ENCODE assay signal across 8 cellular contexts in the genomic region with DNA sequence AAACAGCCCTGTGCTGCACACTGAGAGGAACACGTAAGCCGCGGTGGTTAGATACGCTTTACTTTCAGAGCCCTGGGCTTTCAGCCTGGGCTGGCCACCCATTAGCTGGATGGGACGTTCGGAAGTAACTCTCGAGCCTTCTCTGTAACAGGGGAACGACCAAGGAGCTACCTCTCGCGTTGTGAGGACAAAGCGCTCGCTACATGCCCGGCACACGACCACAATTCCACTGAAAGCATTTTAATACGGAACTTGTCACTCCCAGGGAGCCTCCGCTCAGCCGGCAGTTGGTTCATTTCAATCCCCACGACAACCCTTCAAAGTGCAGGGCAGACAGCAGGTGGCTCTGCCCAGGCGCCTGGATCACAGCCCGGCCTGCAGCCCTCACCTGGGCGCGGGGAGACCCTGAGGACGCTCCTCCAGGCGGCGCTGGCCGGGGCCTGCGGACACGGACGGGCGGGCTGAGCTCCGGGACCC. TPM values are rescaled to one million over a fixed set of nuclear protein-coding genes. Genes with fewer than 3 reads are reported as not detected.
A peak's percentile ranks its signal among the peaks of the same experiment; 100 is the strongest.
DNase-seq lines count a peak whose midpoint lies in the region; ATAC-seq and TF ChIP-seq lines count a peak whose summit lies in the region.

No MANE protein-coding gene starts in this region.

- peaks cover 24% of the 10 kb centered on the region for H3K4me1 Mint-ChIP-seq in glutamatergic neuron (ENCODE audit: low read depth, unreplicated experiment)

- peaks cover 2% of the 10 kb centered on the region for H3K9me3 Mint-ChIP-seq in glutamatergic neuron (ENCODE audit: unreplicated experiment)

- H3K9me3 ChIP-seq in WERI-Rb-1 (ENCODE audit: severe bottlenecking) (no peaks in the 10 kb centered on the region), sigmoid colon (no peaks in the 10 kb centered on the region)

- peak overlapping the region; percentile 85 for H3K4me3 Mint-ChIP-seq in glutamatergic neuron (ENCODE audit: unreplicated experiment)

- peak; percentile 28 for ATAC-seq in HG03066 (IDR thresholded peaks at IDR 0.05; ENCODE audit: low read depth, unreplicated experiment)

- 0% methylated on average over 31 of the region's 31 CpGs for WGBS in sigmoid colon, 2 donors

- TF ChIP-seq CTCF in WERI-Rb-1 (IDR thresholded peaks at IDR 0.05; ENCODE audit: low read depth, low read length) (no peak), glutamatergic neuron (IDR thresholded peaks at IDR 0.05; ENCODE audit: partially characterized antibody, unreplicated experiment) (no peak), sigmoid colon (IDR thresholded peaks at IDR 0.05) (no peak)

- H3K36me3 Mint-ChIP-seq in glutamatergic neuron (ENCODE audit: unreplicated experiment): peaks cover 3% of the 10 kb centered on the region

- peaks cover 52% of the 10 kb centered on the region for H3K36me3 ChIP-seq in WERI-Rb-1
- peaks cover 2 to 45% (median 26%) of the 10 kb centered on the region in 4 donors for H3K36me3 ChIP-seq in sigmoid colon

- no peak for TF ChIP-seq EP300 in sigmoid colon (IDR thresholded peaks at IDR 0.05)

- no peaks in the 10 kb centered on the region for H3K27me3 ChIP-seq in WERI-Rb-1 (ENCODE audit: insufficient read depth, low read depth, severe bottlenecking)
- no peaks in the 10 kb centered on the region for H3K27me3 ChIP-seq in sigmoid colon

- intact Hi-C loops in sigmoid colon (cut with DNase I): loop anchor here (1.0 kb wide), 1 partner anchor 20 kb away; a partner anchor contains a TSS

- peaks cover 4% of the 10 kb centered on the region for H3K27me3 Mint-ChIP-seq in glutamatergic neuron (ENCODE audit: unreplicated experiment)

- peak overlapping the region; percentile 91 for H3K27ac Mint-ChIP-seq in glutamatergic neuron (ENCODE audit: unreplicated experiment)

- H3K4me3 ChIP-seq in WERI-Rb-1 (ENCODE audit: low read depth, low read length): peak overlapping the region; percentile 59
- H3K4me3 ChIP-seq in sigmoid colon: peak overlapping the region; percentile 62 to 86 (median 75)

- DNase-seq in NCI-H345 (lab: John Stamatoyannopoulos, UW): peak; percentile 62
- DNase-seq in NCI-H345 treated with DMSO at 0.1 percent for 48 hours (lab: John Stamatoyannopoulos, UW; ENCODE audit: unreplicated experiment): no peak
- DNase-seq in WERI-Rb-1: no peak
- DNase-seq in glutamatergic neuron: no peak
- DNase-seq in sigmoid colon: no peak
- no peak for DNase-seq in NCI-H526 (lab: John Stamatoyannopoulos, UW)
- no peak for DNase-seq in NCI-H1105 treated with DMSO at 0.1 percent for 48 hours (lab: John Stamatoyannopoulos, UW)

- H3K27ac ChIP-seq in WERI-Rb-1: peak overlapping the region; percentile 59
- H3K27ac ChIP-seq in sigmoid colon: peak overlapping the region; percentile 69 to 87 (median 78)

- H3K4me1 ChIP-seq in sigmoid colon: peaks cover 0 to 31% (median 27%) of the 10 kb centered on the region in 4 donors

- TF ChIP-seq POLR2A in sigmoid colon (IDR thresholded peaks at IDR 0.05): no peak

RNA-seq across cellular contexts. Expression of a gene that starts 0.4 kb away (rescaled TPM):
- total RNA-seq in glutamatergic neuron (ENCODE audit: unreplicated experiment) (56.1 TPM), sigmoid colon (10 to 100 TPM; 33.8 to 98.7 (median 75.7) TPM)
- 10 to 100 TPM; 54.1 to 79.3 (median 59.0) TPM for polyA plus RNA-seq in sigmoid colon

RNA-seq across cellular contexts. Expression of a gene that starts 0.4 kb away (rescaled TPM):
- total RNA-seq in glutamatergic neuron (ENCODE audit: unreplicated experiment) (24.0 TPM), sigmoid colon (10 to 100 TPM; 10.2 to 32.3 (median 15.2) TPM)
- 10 to 100 TPM; 17.4 to 27.1 (median 19.9) TPM for polyA plus RNA-seq in sigmoid colon

RNA-seq across cellular contexts. Expression of a gene that starts 7.9 kb away (rescaled TPM):
- total RNA-seq in glutamatergic neuron (ENCODE audit: unreplicated experiment) (1,442 TPM), sigmoid colon (1,000 to 10,000 TPM; 2,027 to 2,561 (median 2,271) TPM)
- polyA plus RNA-seq in sigmoid colon: 1,000 to 10,000 TPM; 2,364 to 4,020 (median 2,962) TPM

RNA-seq across cellular contexts. Expression of a gene that starts 8.0 kb away (rescaled TPM):
- total RNA-seq in glutamatergic neuron (ENCODE audit: unreplicated experiment) (35.7 TPM), sigmoid colon (10 to 100 TPM; 17.2 to 31.3 (median 28.4) TPM)
- 10 to 100 TPM in 2 of 3 donors, 1 to 10 TPM in 1; 8.4 to 23.7 (median 11.8) TPM for polyA plus RNA-seq in sigmoid colon

RNA-seq across cellular contexts. Expression of a gene that starts 19.9 kb away (rescaled TPM):
- total RNA-seq in glutamatergic neuron (ENCODE audit: unreplicated experiment): 15.0 TPM
- 10 to 100 TPM; 13.9 to 20.1 (median 16.2) TPM for total RNA-seq in sigmoid colon
- polyA plus RNA-seq in sigmoid colon: 10 to 100 TPM; 22.8 to 43.1 (median 24.3) TPM
